ENCODE assay signal across 17 cellular contexts in genomic region chr19:33734913-33735312, GRCh38.
A peak's percentile ranks its signal among the peaks of the same experiment; 100 is the strongest.
DNase-seq lines count a peak whose midpoint lies in the region; ATAC-seq and TF ChIP-seq lines count a peak whose summit lies in the region.
"Had no signal": no experiment of that assay in that cellular context is flagged by ENCODE, and none has a peak within 500 bp of the region (broad histone marks: within the 10 kb centered on the region; RNA-seq: fewer than 3 reads in every experiment).

No MANE protein-coding gene starts in this region.

- DNase-seq in heart left ventricle (peak in 4 of 5 donors; percentile 20 to 56 (median 40)), right atrium auricular region (ENCODE audit: low spot score) (no peak), astrocyte of the hippocampus (ENCODE audit: low read depth, low spot score) (peak; percentile 49), inferior parietal cortex (ENCODE audit: extremely low spot score) (peak; percentile 29), LoVo (ENCODE audit: low spot score) (no peak), NOMO-1 (lab: John Stamatoyannopoulos, UW; ENCODE audit: unreplicated experiment in 2 of 2) (no peak)
- DNase-seq in activated T-helper 1 cell treated with anti-CD3 and anti-CD28 coated beads, Interleukin-12 subunit alpha, Interleukin-12 subunit beta, Interleukin-2, Interleukin-4 antibody, amounts not matched to agents 30 ng/mL and 10 ng/mL and 1 ng/mL, durations not matched to agents 14 hours and 24 hours and 36 hours (ENCODE audit: low spot score): no peak
- DNase-seq: activated CD4-positive, alpha-beta T cell treated with anti-CD3 and anti-CD28 coated beads for 1 hour; activated naive CD8-positive, alpha-beta T cell treated with anti-CD3 and anti-CD28 coated beads, Interleukin-2, amount 10 ng/mL, durations not matched to agents 7 days and 5 days; NCI-H2107; stimulated activated CD4-positive, alpha-beta T cell treated with anti-CD3 and anti-CD28 coated beads, Interleukin-12 subunit alpha, Interleukin-12 subunit beta, amount 100 ng/mL, for 4 hours; stimulated activated CD8-positive, alpha-beta memory T cell treated with anti-CD3 and anti-CD28 coated beads, Interleukin-4, amount 100 ng/mL, for 48 hours had no signal

- ATAC-seq in heart left ventricle: peak; percentile 26 to 67 (median 62)
- ATAC-seq in GM18909 (IDR thresholded peaks at IDR 0.05; ENCODE audit: poor library complexity, unreplicated experiment): no peak
- ATAC-seq: Panc1 had no signal

- H3K4me1 ChIP-seq in heart left ventricle: no peaks in the 10 kb centered on the region
- H3K4me1 ChIP-seq in right atrium auricular region: no peaks in the 10 kb centered on the region

- TF ChIP-seq POLR2A in heart left ventricle (IDR thresholded peaks at IDR 0.05): no peak

- no peaks in the 10 kb centered on the region for H3K9me3 Mint-ChIP-seq in activated T-helper 1 cell treated with anti-CD3 and anti-CD28 coated beads, Interleukin-12 subunit alpha, Interleukin-12 subunit beta, Interleukin-2, Interleukin-4 antibody, amounts not matched to agents 30 ng/mL and 10 ng/mL and 1 ng/mL, durations not matched to agents 14 hours and 24 hours and 36 hours
- H3K9me3 Mint-ChIP-seq: dendritic cell treated with granulocyte-macrophage colony-stimulating factor and Interleukin-4, amounts not matched to agents 40 ng/mL and 50 ng/mL, for 4 days; neural crest cell had no signal

- intact Hi-C loops in heart left ventricle (cut with DNase I): no loop called here
- intact Hi-C loops in activated T-helper 1 cell treated with anti-CD3 and anti-CD28 coated beads, Interleukin-12 subunit alpha, Interleukin-12 subunit beta, Interleukin-2, Interleukin-4 antibody, amounts not matched to agents 30 ng/mL and 10 ng/mL and 1 ng/mL, durations not matched to agents 14 hours and 24 hours and 36 hours (cut with micrococcal nuclease): no loop called here

- WGBS in heart left ventricle, 4 donors: 0 to 38% (median 27%) methylated on average over 1 to 3 of the region's 3 CpGs

- H3K4me3 Mint-ChIP-seq in activated T-helper 1 cell treated with anti-CD3 and anti-CD28 coated beads, Interleukin-12 subunit alpha, Interleukin-12 subunit beta, Interleukin-2, Interleukin-4 antibody, amounts not matched to agents 30 ng/mL and 10 ng/mL and 1 ng/mL, durations not matched to agents 14 hours and 24 hours and 36 hours: no peak overlapping the region
- H3K4me3 Mint-ChIP-seq: activated naive CD8-positive, alpha-beta T cell treated with anti-CD3 and anti-CD28 coated beads, Interleukin-2, amount 10 ng/mL, durations not matched to agents 7 days and 5 days; CD14-positive monocyte; dendritic cell treated with granulocyte-macrophage colony-stimulating factor and Interleukin-4, amounts not matched to agents 40 ng/mL and 50 ng/mL, for 4 days; neural crest cell had no signal

- peaks cover 0 to 26% (median 0%) of the 10 kb centered on the region in 9 donors for H3K27me3 ChIP-seq in heart left ventricle
- no peaks in the 10 kb centered on the region for H3K27me3 ChIP-seq in right atrium auricular region

- TF ChIP-seq CTCF in heart left ventricle (IDR thresholded peaks at IDR 0.05) (no peak), right atrium auricular region (IDR thresholded peaks at IDR 0.05) (no peak)

- H3K27ac Mint-ChIP-seq in activated T-helper 1 cell treated with anti-CD3 and anti-CD28 coated beads, Interleukin-12 subunit alpha, Interleukin-12 subunit beta, Interleukin-2, Interleukin-4 antibody, amounts not matched to agents 30 ng/mL and 10 ng/mL and 1 ng/mL, durations not matched to agents 14 hours and 24 hours and 36 hours: no peak overlapping the region
- H3K27ac Mint-ChIP-seq: activated naive CD8-positive, alpha-beta T cell treated with anti-CD3 and anti-CD28 coated beads, Interleukin-2, amount 10 ng/mL, durations not matched to agents 7 days and 5 days; CD14-positive monocyte; dendritic cell treated with granulocyte-macrophage colony-stimulating factor and Interleukin-4, amounts not matched to agents 40 ng/mL and 50 ng/mL, for 4 days had no signal

- H3K27ac ChIP-seq in heart left ventricle (no peak overlapping the region), right atrium auricular region (no peak overlapping the region)

- no peaks in the 10 kb centered on the region for H3K27me3 Mint-ChIP-seq in activated T-helper 1 cell treated with anti-CD3 and anti-CD28 coated beads, Interleukin-12 subunit alpha, Interleukin-12 subunit beta, Interleukin-2, Interleukin-4 antibody, amounts not matched to agents 30 ng/mL and 10 ng/mL and 1 ng/mL, durations not matched to agents 14 hours and 24 hours and 36 hours (ENCODE audit: insufficient read depth)

- no peaks in the 10 kb centered on the region for H3K4me1 Mint-ChIP-seq in activated T-helper 1 cell treated with anti-CD3 and anti-CD28 coated beads, Interleukin-12 subunit alpha, Interleukin-12 subunit beta, Interleukin-2, Interleukin-4 antibody, amounts not matched to agents 30 ng/mL and 10 ng/mL and 1 ng/mL, durations not matched to agents 14 hours and 24 hours and 36 hours (ENCODE audit: low read depth)
- H3K4me1 Mint-ChIP-seq: activated naive CD8-positive, alpha-beta T cell treated with anti-CD3 and anti-CD28 coated beads, Interleukin-2, amount 10 ng/mL, durations not matched to agents 7 days and 5 days; CD14-positive monocyte; neural crest cell had no signal

- H3K4me3 ChIP-seq in heart left ventricle: no peak overlapping the region
- no peak overlapping the region for H3K4me3 ChIP-seq in right atrium auricular region

- H3K36me3 Mint-ChIP-seq in activated T-helper 1 cell treated with anti-CD3 and anti-CD28 coated beads, Interleukin-12 subunit alpha, Interleukin-12 subunit beta, Interleukin-2, Interleukin-4 antibody, amounts not matched to agents 30 ng/mL and 10 ng/mL and 1 ng/mL, durations not matched to agents 14 hours and 24 hours and 36 hours (ENCODE audit: low read depth): no peaks in the 10 kb centered on the region
- H3K36me3 Mint-ChIP-seq: activated naive CD8-positive, alpha-beta T cell treated with anti-CD3 and anti-CD28 coated beads, Interleukin-2, amount 10 ng/mL, durations not matched to agents 7 days and 5 days; CD14-positive monocyte had no signal

- no peaks in the 10 kb centered on the region for H3K36me3 ChIP-seq in heart left ventricle
- no peaks in the 10 kb centered on the region for H3K36me3 ChIP-seq in right atrium auricular region

- H3K9me3 ChIP-seq in heart left ventricle (no peaks in the 10 kb centered on the region), right atrium auricular region (no peaks in the 10 kb centered on the region)

Comparison
In these comparisons a context has a peak if more than half of its experiments do, and no peak if none do; other contexts are left out.
1. DNase-seq: peak in heart left ventricle (4 of 5), astrocyte of the hippocampus (single experiment) and inferior parietal cortex (single experiment); none in right atrium auricular region (single experiment), LoVo (single experiment), activated T-helper 1 cell treated with anti-CD3 and anti-CD28 coated beads, Interleukin-12 subunit alpha, Interleukin-12 subunit beta, Interleukin-2, Interleukin-4 antibody, amounts not matched to agents 30 ng/mL and 10 ng/mL and 1 ng/mL, durations not matched to agents 14 hours and 24 hours and 36 hours (single experiment) and NOMO-1 (0 of 2).